10 cellular contexts compared by ENCODE assay signal in the genomic region with DNA sequence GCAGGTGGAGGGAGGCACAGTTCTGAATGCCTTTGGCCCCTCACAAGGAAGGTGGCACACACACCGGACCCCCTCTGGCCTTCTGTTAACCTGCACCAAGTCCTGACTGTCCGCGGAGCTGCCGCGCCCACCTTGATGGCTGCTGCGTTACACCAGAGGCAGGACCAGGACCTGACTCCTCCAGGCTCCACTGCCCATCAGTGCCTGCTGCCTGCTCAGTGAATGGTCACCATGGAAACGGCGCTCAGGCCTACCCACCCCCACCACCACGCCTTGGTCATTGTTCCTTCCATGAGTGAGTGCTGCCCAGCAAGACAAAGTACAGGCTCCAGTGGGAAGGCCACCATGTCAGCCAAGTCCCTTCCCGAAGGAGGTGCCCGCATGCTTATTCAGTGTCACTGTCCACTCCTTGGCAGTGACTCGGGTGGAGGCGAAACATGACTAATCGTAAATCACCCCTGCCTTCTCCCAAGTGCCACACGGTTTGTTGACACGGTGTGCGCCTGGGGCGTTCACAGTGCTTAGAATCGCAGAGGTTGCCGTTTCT. TPM values are rescaled to one million over a fixed set of nuclear protein-coding genes. Genes with fewer than 3 reads are reported as not detected.
DNase-seq lines count a peak whose midpoint lies in the region; ATAC-seq and TF ChIP-seq lines count a peak whose summit lies in the region.
"Had no signal": no experiment of that assay in that cellular context is flagged by ENCODE, and none has a peak within 500 bp of the region (broad histone marks: within the 10 kb centered on the region; RNA-seq: fewer than 3 reads in every experiment).

No MANE protein-coding gene starts in this region.

- no peak overlapping the region for H2AFZ ChIP-seq in MM.1S (ENCODE audit: low read length)

- no peak overlapping the region for H3K27ac ChIP-seq in MM.1S (ENCODE audit: low read length)

- no peaks in the 10 kb centered on the region for H3K9me3 ChIP-seq in MM.1S (replicated peaks; ENCODE audit: insufficient read depth, low read length)

- no peak for TF ChIP-seq CTCF in MM.1S (IDR thresholded peaks at IDR 0.05; ENCODE audit: low read length)

- H3F3A ChIP-seq in MM.1S (ENCODE audit: insufficient read depth, low read length) = no peaks in the 10 kb centered on the region

- H3K4me1 Mint-ChIP-seq in effector memory CD8-positive, alpha-beta T cell (ENCODE audit: low read depth in 2 of 2) = no peaks in the 10 kb centered on the region

- peaks cover 27% of the 10 kb centered on the region for H3K36me3 Mint-ChIP-seq in effector memory CD8-positive, alpha-beta T cell (ENCODE audit: insufficient read depth)

- H3K36me3 ChIP-seq in MM.1S (replicated peaks; ENCODE audit: insufficient read depth, low read length) = no peaks in the 10 kb centered on the region

- H3K27me3 ChIP-seq in MM.1S (replicated peaks; ENCODE audit: insufficient read depth, low read length) = peaks cover 100% of the 10 kb centered on the region

- H3K4me2 ChIP-seq in MM.1S (ENCODE audit: low read depth, low read length) = no peak overlapping the region

- H3K9me2 ChIP-seq in MM.1S (replicated peaks; ENCODE audit: insufficient read depth, low read length) = no peaks in the 10 kb centered on the region

- H3K27ac Mint-ChIP-seq in effector memory CD8-positive, alpha-beta T cell = peak overlapping the region in 1 of 2 donors; percentile 81

- no peak overlapping the region for H3K4me3 ChIP-seq in MM.1S (ENCODE audit: low read length)

- peak; percentile 51 to 67 for DNase-seq in NCI-H2081 (lab: John Stamatoyannopoulos, UW)
- DNase-seq in NCI-H2081 treated with DMSO at 0.1 percent for 48 hours (lab: John Stamatoyannopoulos, UW) = no peak
- peak; percentile 57 for DNase-seq in NCI-H510A (lab: John Stamatoyannopoulos, UW)
- DNase-seq in head of caudate nucleus = peak in 23 of 42 donors; percentile 8 to 57 (median 27)
- peak; percentile 58 for DNase-seq in sciatic nerve (ENCODE audit: low spot score)
- no peak for DNase-seq in effector memory CD8-positive, alpha-beta T cell
- DNase-seq in T-helper 2 cell = no peak
- no peak for DNase-seq in MM.1S
- DNase-seq: NCI-H2171 had no signal

- H3K4me3 Mint-ChIP-seq in effector memory CD8-positive, alpha-beta T cell = no peak overlapping the region
- H3K4me3 Mint-ChIP-seq: T-helper 17 cell had no signal

- intact Hi-C loops in head of caudate nucleus (cut with DNase I) (no loop called here), sciatic nerve (cut with DNase I) (loop anchor here (10.0 kb wide), 1 partner anchor 46 kb away; no protein-coding TSS in a partner anchor)

- H3K79me2 ChIP-seq in MM.1S (ENCODE audit: low read length) = no peaks in the 10 kb centered on the region

- no peaks in the 10 kb centered on the region for H3K27me3 Mint-ChIP-seq in effector memory CD8-positive, alpha-beta T cell
- H3K27me3 Mint-ChIP-seq: T-helper 17 cell had no signal

- H3K4me1 ChIP-seq in MM.1S (ENCODE audit: low read length) = no peaks in the 10 kb centered on the region

- no peaks in the 10 kb centered on the region for H3K9me3 Mint-ChIP-seq in effector memory CD8-positive, alpha-beta T cell

- peak; percentile 66 for ATAC-seq in sciatic nerve
- ATAC-seq in effector memory CD8-positive, alpha-beta T cell (replicated peaks) = no peak
- ATAC-seq: T-helper 17 cell had no signal

- no peaks in the 10 kb centered on the region for H4K20me1 ChIP-seq in MM.1S (ENCODE audit: insufficient read depth, low read length)

- H3K9ac ChIP-seq in MM.1S (ENCODE audit: low read length) = no peak overlapping the region

RNA-seq across cellular contexts. Expression of a gene that starts 57.3 kb away (rescaled TPM):
- 7.4 TPM for total RNA-seq in sciatic nerve

Comparison
In these comparisons a context has a peak if more than half of its experiments do, and no peak if none do; other contexts are left out.
1. DNase-seq: peak in NCI-H2081 (2 of 2), NCI-H510A (single experiment), head of caudate nucleus (23 of 42) and sciatic nerve (single experiment); none in NCI-H2081 treated with DMSO at 0.1 percent for 48 hours (single experiment), effector memory CD8-positive, alpha-beta T cell (0 of 3), T-helper 2 cell (0 of 5) and MM.1S (single experiment).